ENCODE assay signal across 19 cellular contexts in genomic region chr7:18292584-18292983, GRCh38.
DNase-seq lines count a peak whose midpoint lies in the region; ATAC-seq, FAIRE-seq and TF ChIP-seq lines count a peak whose summit lies in the region.
"Had no signal": no experiment of that assay in that cellular context is flagged by ENCODE, and none has a peak within 500 bp of the region (broad histone marks: within the 10 kb centered on the region; RNA-seq: fewer than 3 reads in every experiment).

No MANE protein-coding gene starts in this region.

- no peak for ATAC-seq in GM18873 (IDR thresholded peaks at IDR 0.05; ENCODE audit: low FRiP score, unreplicated experiment)
- no peak for ATAC-seq in pancreas
- ATAC-seq: body of pancreas, WTC11 had no signal

- H3K27ac ChIP-seq in BLaER1 treated with 17β-estradiol and CSF1 and Interleukin-3, amounts not matched to agents 10 nM and 100 nM = no peak overlapping the region
- H3K27ac ChIP-seq in esophagus muscularis mucosa (replicated peaks in 1 of 4) (peak overlapping the region; percentile 56 to 76 (median 68)), rectal smooth muscle tissue (ENCODE audit: low read depth, low read length) (peak overlapping the region; percentile 55), pancreas (no peak overlapping the region)
- H3K27ac ChIP-seq: body of pancreas had no signal

- H3K27ac Mint-ChIP-seq in IgD-negative memory B cell = peak overlapping the region in 2 of 3 donors; percentile 21 to 58
- H3K27ac Mint-ChIP-seq: HFFc6; T-helper 2 cell treated with Interferon-gamma antibody and Interleukin-4, amounts not matched to agents 5 μg/mL and 100 μg/mL, for 36 hours; WTC11 had no signal

- WGBS in esophagus muscularis mucosa = 35% methylated on average over 2 of the region's 2 CpGs
- WGBS in pancreas, 2 donors = 47 to 69% methylated on average over 2 of the region's 2 CpGs

- peaks cover 5% of the 10 kb centered on the region for H3K36me3 Mint-ChIP-seq in IgD-negative memory B cell
- H3K36me3 Mint-ChIP-seq: WTC11 had no signal

- peaks cover 1% of the 10 kb centered on the region for H3K27me3 Mint-ChIP-seq in IgD-negative memory B cell

- H3K9me3 ChIP-seq in BLaER1 treated with 17β-estradiol and CSF1 and Interleukin-3, amounts not matched to agents 10 nM and 100 nM (replicated peaks in 1 of 11) = 0 out of 22 replicates have a peak, but pooled peaks cover 0 to 11% (median 0%) of the 10 kb centered on the region in 11 experiments
- H3K9me3 ChIP-seq in esophagus muscularis mucosa = no peaks in the 10 kb centered on the region
- H3K9me3 ChIP-seq in pancreas = no peaks in the 10 kb centered on the region
- H3K9me3 ChIP-seq: body of pancreas had no signal

- H3K9me3 Mint-ChIP-seq in IgD-negative memory B cell = peaks cover 0 to 5% (median 0%) of the 10 kb centered on the region in 3 donors
- H3K9me3 Mint-ChIP-seq: CD8-positive, alpha-beta memory T cell; HFFc6; T-helper 2 cell treated with Interferon-gamma antibody and Interleukin-4, amounts not matched to agents 5 μg/mL and 100 μg/mL, for 36 hours; WTC11 had no signal

- H3K4me3 Mint-ChIP-seq in IgD-negative memory B cell = peak overlapping the region in 2 of 4 donors; percentile 33 to 84
- H3K4me3 Mint-ChIP-seq: HFFc6; T-helper 2 cell treated with Interferon-gamma antibody and Interleukin-4, amounts not matched to agents 5 μg/mL and 100 μg/mL, for 36 hours; WTC11 had no signal

- no peak for TF ChIP-seq CTCF in esophagus muscularis mucosa (IDR thresholded peaks at IDR 0.05)
- no peak for TF ChIP-seq CTCF in pancreas (IDR thresholded peaks at IDR 0.05)

- no peaks in the 10 kb centered on the region for H3K27me3 ChIP-seq in BLaER1 treated with 17β-estradiol and CSF1 and Interleukin-3, amounts not matched to agents 10 nM and 100 nM
- no peaks in the 10 kb centered on the region for H3K27me3 ChIP-seq in esophagus muscularis mucosa
- H3K27me3 ChIP-seq in rectal smooth muscle tissue (ENCODE audit: control insufficient read depth, insufficient read depth, low read length) = no peaks in the 10 kb centered on the region
- no peaks in the 10 kb centered on the region for H3K27me3 ChIP-seq in pancreas
- H3K27me3 ChIP-seq: body of pancreas had no signal

- no peak for FAIRE-seq in pancreas (lab: Jason Lieb, UNC)

- TF ChIP-seq EP300 in esophagus muscularis mucosa (IDR thresholded peaks at IDR 0.05) = no peak

- peaks cover 33 to 68% (median 57%) of the 10 kb centered on the region in 3 donors for H3K4me1 Mint-ChIP-seq in IgD-negative memory B cell
- H3K4me1 Mint-ChIP-seq: WTC11 had no signal

- no peak for TF ChIP-seq POLR2A in esophagus muscularis mucosa (IDR thresholded peaks at IDR 0.05; ENCODE audit: low read depth)

- H3K4me3 ChIP-seq in BLaER1 treated with 17β-estradiol and CSF1 and Interleukin-3, amounts not matched to agents 10 nM and 100 nM = peak overlapping the region in 4 of 10 experiments; percentile 46 to 71 (median 64); a peak in 7 of 20 replicates
- peak overlapping the region in 3 of 4 donors; percentile 10 to 25 (median 24) for H3K4me3 ChIP-seq in esophagus muscularis mucosa
- no peak overlapping the region for H3K4me3 ChIP-seq in rectal smooth muscle tissue (ENCODE audit: low read length)
- no peak overlapping the region for H3K4me3 ChIP-seq in pancreas
- H3K4me3 ChIP-seq: body of pancreas had no signal

- H3K9ac ChIP-seq in BLaER1 treated with 17β-estradiol and CSF1 and Interleukin-3, amounts not matched to agents 10 nM and 100 nM = peak overlapping the region in 1 of 11 experiments; percentile 29; a peak in 1 of 22 replicates
- H3K9ac ChIP-seq in rectal smooth muscle tissue (ENCODE audit: low read length) = no peak overlapping the region

- no peaks in the 10 kb centered on the region for H3K36me3 ChIP-seq in BLaER1 treated with 17β-estradiol and CSF1 and Interleukin-3, amounts not matched to agents 10 nM and 100 nM
- H3K36me3 ChIP-seq in esophagus muscularis mucosa (no peaks in the 10 kb centered on the region), rectal smooth muscle tissue (ENCODE audit: control insufficient read depth, insufficient read depth, low read length) (no peaks in the 10 kb centered on the region), pancreas (no peaks in the 10 kb centered on the region)

- intact Hi-C loops in esophagus muscularis mucosa (cut with DNase I) = no loop called here
- intact Hi-C loops in pancreas (cut with DNase I) = no loop called here

- no peaks in the 10 kb centered on the region for H4K20me1 ChIP-seq in BLaER1 treated with 17β-estradiol and CSF1 and Interleukin-3, amounts not matched to agents 10 nM and 100 nM

- DNase-seq in esophagus muscularis mucosa (ENCODE audit: extremely low spot score) (no peak), pancreas (no peak)
- no peak for DNase-seq in activated CD4-positive, alpha-beta T cell treated with anti-CD3 and anti-CD28 coated beads, Interleukin-2, amount 50 U/mL, for 4 hours
- DNase-seq: activated CD4-positive, alpha-beta T cell treated with anti-CD3 and anti-CD28 coated beads, Interleukin-2, amount 50 U/mL, for 48 hours; activated CD8-positive, alpha-beta memory T cell treated with anti-CD3 and anti-CD28 coated beads, Interleukin-2, amount 50 U/mL, for 48 hours; body of pancreas; CD8-positive, alpha-beta memory T cell; DMS53; effector memory CD4-positive, alpha-beta T cell; HFFc6; NCI-H1105; NCI-H510A treated with DMSO at 0.1 percent for 48 hours; NK-92 treated with Interleukin-12 subunit alpha and Interleukin-12 subunit beta, amount 100 ng/mL, for 24 hours had no signal

- H3K4me2 ChIP-seq in BLaER1 treated with 17β-estradiol and CSF1 and Interleukin-3, amounts not matched to agents 10 nM and 100 nM = peak overlapping the region; percentile 61 to 94 (median 83); a peak in 20 of 22 replicates

- peaks cover 33 to 62% (median 44%) of the 10 kb centered on the region in 10 experiments for H3K4me1 ChIP-seq in BLaER1 treated with 17β-estradiol and CSF1 and Interleukin-3, amounts not matched to agents 10 nM and 100 nM
- H3K4me1 ChIP-seq in esophagus muscularis mucosa = peaks cover 15 to 78% (median 63%) of the 10 kb centered on the region in 4 donors
- peaks cover 3% of the 10 kb centered on the region for H3K4me1 ChIP-seq in rectal smooth muscle tissue (ENCODE audit: control insufficient read depth, insufficient read depth, low read length)
- H3K4me1 ChIP-seq in pancreas = peaks cover 0 to 5% (median 0%) of the 10 kb centered on the region in 3 donors
- H3K4me1 ChIP-seq: body of pancreas had no signal

Comparison
In these comparisons a context has a peak if more than half of its experiments do, and no peak if none do; other contexts are left out.
1. H3K27ac ChIP-seq: peak in esophagus muscularis mucosa (4 of 4) and rectal smooth muscle tissue (single experiment); none in BLaER1 treated with 17β-estradiol and CSF1 and Interleukin-3, amounts not matched to agents 10 nM and 100 nM (0 of 11) and pancreas (0 of 4).
2. H3K4me3 ChIP-seq: peak in esophagus muscularis mucosa (3 of 4); none in rectal smooth muscle tissue (single experiment) and pancreas (0 of 4).